20 cellular contexts compared by ENCODE assay signal in genomic region chr19:33249740-33250366, GRCh38. TPM values are rescaled to one million over a fixed set of nuclear protein-coding genes. Genes with fewer than 3 reads are reported as not detected.
DNase-seq lines count a peak whose midpoint lies in the region; ATAC-seq, FAIRE-seq and TF ChIP-seq lines count a peak whose summit lies in the region.
"Had no signal": no experiment of that assay in that cellular context is flagged by ENCODE, and none has a peak within 500 bp of the region (broad histone marks: within the 10 kb centered on the region; RNA-seq: fewer than 3 reads in every experiment).

No MANE protein-coding gene starts in this region.

- ATAC-seq in right lobe of liver (no peak), GM19463 (IDR thresholded peaks at IDR 0.05; ENCODE audit: unreplicated experiment) (no peak), GM19023 (IDR thresholded peaks at IDR 0.05; ENCODE audit: unreplicated experiment) (no peak)

- intact Hi-C loops in right lobe of liver (cut with DNase I), result loop anchor here in 1 of 2 donors (10.0 kb wide), 1 partner anchor 55 kb away; the partner anchor contains the start of gene CEBPA
- intact Hi-C loops in ovary (cut with DNase I), result loop anchor here in 1 of 4 donors (10.0 kb wide), 1 partner anchor 525 kb away; no protein-coding TSS in a partner anchor

- no peaks in the 10 kb centered on the region for H3K36me3 ChIP-seq in bronchial epithelial cell (ENCODE audit: control insufficient read depth, insufficient read depth, low read length)
- no peaks in the 10 kb centered on the region for H3K36me3 ChIP-seq in right lobe of liver
- no peaks in the 10 kb centered on the region for H3K36me3 ChIP-seq in ovary

- H3K27me3 ChIP-seq in HL-60 (ENCODE audit: insufficient read depth, poor library complexity, severe bottlenecking) (no peaks in the 10 kb centered on the region), bronchial epithelial cell (ENCODE audit: control insufficient read depth, insufficient read depth, low read length) (no peaks in the 10 kb centered on the region), right lobe of liver (no peaks in the 10 kb centered on the region), ovary (no peaks in the 10 kb centered on the region)

- peak overlapping the region; percentile 81 for H3K27ac ChIP-seq in HL-60 (replicated peaks)
- peak overlapping the region in 2 of 3 donors; percentile 70 to 95 for H3K27ac ChIP-seq in right lobe of liver
- no peak overlapping the region for H3K27ac ChIP-seq in ovary
- H3K27ac ChIP-seq: SK-N-MC had no signal

- no peak overlapping the region for H3K4me3 ChIP-seq in HL-60 (replicated peaks; ENCODE audit: insufficient read depth, low read length)
- no peak overlapping the region for H3K4me3 ChIP-seq in bronchial epithelial cell (ENCODE audit: low read depth, low read length)
- no peak overlapping the region for H3K4me3 ChIP-seq in right lobe of liver
- H3K4me3 ChIP-seq in ovary, result no peak overlapping the region
- H3K4me3 ChIP-seq: SK-N-MC had no signal

- no peak for TF ChIP-seq POLR2A in right lobe of liver (IDR thresholded peaks at IDR 0.05)
- TF ChIP-seq POLR2A in ovary (IDR thresholded peaks at IDR 0.05), result no peak

- no peak for DNase-seq in D721Med (ENCODE audit: insufficient read length, low spot score)
- DNase-seq in HL-60 (ENCODE audit: low read depth in 1 of 2, low spot score in 1 of 2), result no peak
- no peak for DNase-seq in bronchial epithelial cell (ENCODE audit: low read depth)
- no peak for DNase-seq in right lobe of liver
- DNase-seq in ovary, result no peak
- DNase-seq in stimulated activated CD4-positive, alpha-beta T cell treated with anti-CD3 and anti-CD28 coated beads, Interleukin-4, amount 100 ng/mL, for 4 hours, result no peak
- DNase-seq: DMS 273 treated with DMSO at 0.1 percent for 48 hours, MM.1S, NCI-H1092, NCI-H2081, NCI-H748 treated with DMSO at 0.1 percent for 48 hours had no signal

- peak; percentile 82 for FAIRE-seq in D721Med (lab: Jason Lieb, UNC)
- FAIRE-seq in bronchial epithelial cell (lab: Jason Lieb, UNC), result peak; percentile 100
- FAIRE-seq: G401.6 had no signal

- TF ChIP-seq CTCF in D721Med (IDR thresholded peaks at IDR 0.05; ENCODE audit: insufficient read depth, missing control alignments) (no peak), HL-60 (IDR thresholded peaks at IDR 0.05; ENCODE audit: insufficient read depth, low read length) (no peak), bronchial epithelial cell (IDR thresholded peaks at IDR 0.05; ENCODE audit: insufficient read depth, low read length, severe bottlenecking) (no peak), right lobe of liver (IDR thresholded peaks at IDR 0.05) (no peak), ovary (IDR thresholded peaks at IDR 0.05) (no peak)

- no peak for TF ChIP-seq EP300 in ovary (IDR thresholded peaks at IDR 0.05)

- 50% methylated on average over 3 of the region's 3 CpGs for WGBS in right lobe of liver (ENCODE audit: insufficient coverage, low coverage, low lambda C conversion rate, missing lambda C conversion rate)
- 76 to 88% (median 88%) methylated on average over 3 of the region's 3 CpGs for WGBS in ovary, 3 donors

- H3K9me3 ChIP-seq in right lobe of liver, result peaks cover 0 to 5% (median 2%) of the 10 kb centered on the region in 4 donors
- H3K9me3 ChIP-seq in ovary, result no peaks in the 10 kb centered on the region

- H3K4me1 ChIP-seq in right lobe of liver, result peaks cover 0 to 44% (median 21%) of the 10 kb centered on the region in 4 donors
- H3K4me1 ChIP-seq in ovary (ENCODE audit: insufficient read depth), result no peaks in the 10 kb centered on the region

RNA-seq across cellular contexts. Expression of gene SLC7A10, which starts 24.2 kb away (rescaled TPM):
- total RNA-seq in bronchial epithelial cell (under 0.01 TPM in 1 of 2 replicates, not detected in the other), right lobe of liver (not detected), ovary (not detected)
- not detected for polyA plus RNA-seq in ovary
- total RNA-seq: H4, HT1080, LHCN-M2, NCI-H460, OCI-LY7 had no signal

RNA-seq across cellular contexts. Expression of gene CEBPA, which starts 52.5 kb away (rescaled TPM):
- 10.8 and 17.4 TPM in 2 replicates for total RNA-seq in bronchial epithelial cell
- 100 to 1,000 TPM in 4 of 6 experiments, 10 to 100 TPM in 2; 53.9 to 163 (median 119) TPM for total RNA-seq in right lobe of liver
- total RNA-seq in ovary, result 1 to 10 TPM; 1.5 to 6.1 (median 3.7) TPM
- polyA plus RNA-seq in ovary, result 1 to 10 TPM in 1 of 2 donors, under 1 TPM in 1; 0.92 to 4.3 TPM

RNA-seq across cellular contexts. Expression of gene LRP3, which starts 55.7 kb away (rescaled TPM):
- 9.0 and 10.2 TPM in 2 replicates for total RNA-seq in bronchial epithelial cell
- total RNA-seq in right lobe of liver, result 10 to 100 TPM; 25.2 to 40.7 (median 33.7) TPM
- 100 to 1,000 TPM in 4 of 7 donors, 10 to 100 TPM in 3; 43.7 to 138 (median 107) TPM for total RNA-seq in ovary
- 10 to 100 TPM in 1 of 2 donors, 1 to 10 TPM in 1; 1.2 to 76.1 TPM for polyA plus RNA-seq in ovary
- total RNA-seq: OCI-LY7 had no signal

Comparison
In these comparisons a context has a peak if more than half of its experiments do, and no peak if none do; other contexts are left out.
1. H3K27ac ChIP-seq: peak in HL-60 (single experiment) and right lobe of liver (2 of 3); none in ovary (0 of 2).